In genomic region chr3:23926736-23927135, GRCh38 we compare ENCODE assay signal across 17 cellular contexts. TPM values are rescaled to one million over a fixed set of nuclear protein-coding genes. Genes with fewer than 3 reads are reported as not detected.
DNase-seq lines count a peak whose midpoint lies in the region; ATAC-seq and TF ChIP-seq lines count a peak whose summit lies in the region.
"Had no signal": no experiment of that assay in that cellular context is flagged by ENCODE, and none has a peak within 500 bp of the region (broad histone marks: within the 10 kb centered on the region; RNA-seq: fewer than 3 reads in every experiment).

No MANE protein-coding gene starts in this region.

- H3K4me3 ChIP-seq in mesendoderm (ENCODE audit: low read length), result no peak overlapping the region
- H3K4me3 ChIP-seq: BLaER1 treated with 17β-estradiol and CSF1 and Interleukin-3, amounts not matched to agents 10 nM and 100 nM; GM23248; Peyer's patch had no signal

- H4K8ac ChIP-seq in mesendoderm (ENCODE audit: low read depth, low read length), result no peak overlapping the region

- no peak overlapping the region for H4K5ac ChIP-seq in mesendoderm (ENCODE audit: low read length)

- H2BK15ac ChIP-seq in mesendoderm (replicated peaks; ENCODE audit: low read depth), result no peak overlapping the region

- no peak overlapping the region for H2BK5ac ChIP-seq in mesendoderm (ENCODE audit: low read length)

- H3K4me3 Mint-ChIP-seq in HFFc6, result no peak overlapping the region
- H3K4me3 Mint-ChIP-seq: T-cell, WTC11 had no signal

- no peak overlapping the region for H2BK120ac ChIP-seq in mesendoderm (ENCODE audit: low read depth, low read length)

- H3K27me3 ChIP-seq in mesendoderm (ENCODE audit: insufficient read depth, low read length, poor library complexity), result no peaks in the 10 kb centered on the region
- H3K27me3 ChIP-seq: BLaER1 treated with 17β-estradiol and CSF1 and Interleukin-3, amounts not matched to agents 10 nM and 100 nM; Peyer's patch had no signal

- no peaks in the 10 kb centered on the region for H3K36me3 Mint-ChIP-seq in HFFc6 (ENCODE audit: low read depth)
- H3K36me3 Mint-ChIP-seq: WTC11 had no signal

- no peak overlapping the region for H2AK5ac ChIP-seq in mesendoderm (ENCODE audit: low read length)

- no peaks in the 10 kb centered on the region for H3K4me1 ChIP-seq in mesendoderm (ENCODE audit: control insufficient read depth, low read depth, low read length)
- H3K4me1 ChIP-seq: Peyer's patch had no signal

- peaks cover 19% of the 10 kb centered on the region for H3K4me1 Mint-ChIP-seq in HFFc6 (ENCODE audit: low read depth)

- peak; percentile 39; the same call in 1 of the 2 replicates for TF ChIP-seq CTCF in HFFc6 (IDR thresholded peaks at IDR 0.05)

- H3K9me3 Mint-ChIP-seq in HFFc6, result no peaks in the 10 kb centered on the region
- H3K9me3 Mint-ChIP-seq: T-cell, WTC11 had no signal

- no peak for ATAC-seq in GM18498 (IDR thresholded peaks at IDR 0.05; ENCODE audit: unreplicated experiment)
- ATAC-seq: T-cell, WTC11 had no signal

- no peak overlapping the region for H3K27ac Mint-ChIP-seq in HFFc6
- H3K27ac Mint-ChIP-seq: T-cell, WTC11 had no signal

- H3K79me1 ChIP-seq in mesendoderm (ENCODE audit: low read length), result no peaks in the 10 kb centered on the region

- no peak overlapping the region for H3K56ac ChIP-seq in mesendoderm (ENCODE audit: low read length)

- H3K36me3 ChIP-seq in mesendoderm (ENCODE audit: control insufficient read depth, insufficient read depth, low read length), result no peaks in the 10 kb centered on the region
- H3K36me3 ChIP-seq: Peyer's patch had no signal

- H3K79me2 ChIP-seq in mesendoderm (ENCODE audit: control insufficient read depth, insufficient read depth, low read length), result no peaks in the 10 kb centered on the region

- no peak overlapping the region for H3K9ac ChIP-seq in mesendoderm (ENCODE audit: low read length)
- H3K9ac ChIP-seq: BLaER1 treated with 17β-estradiol and CSF1 and Interleukin-3, amounts not matched to agents 10 nM and 100 nM; GM23248 had no signal

- H3K23ac ChIP-seq in mesendoderm (ENCODE audit: low read length), result no peak overlapping the region

- H3K4ac ChIP-seq in mesendoderm (ENCODE audit: low read depth, low read length), result no peak overlapping the region

- H3K4me2 ChIP-seq in mesendoderm (ENCODE audit: low read length), result no peak overlapping the region

- no peak overlapping the region for H3K27ac ChIP-seq in mesendoderm (ENCODE audit: low read depth, low read length)
- H3K27ac ChIP-seq: BLaER1 treated with 17β-estradiol and CSF1 and Interleukin-3, amounts not matched to agents 10 nM and 100 nM; GM23248; Peyer's patch had no signal

- peaks cover 2% of the 10 kb centered on the region; the same call in 1 of the 2 replicates for H3K27me3 Mint-ChIP-seq in HFFc6 (ENCODE audit: insufficient read depth)
- H3K27me3 Mint-ChIP-seq: T-cell had no signal

- no CpG with 5 or more reads among the region's 3 CpGs for WGBS in mesendoderm (ENCODE audit: extremely low coverage, insufficient coverage, low lambda C conversion rate)

- peak; percentile 62 for DNase-seq in Ammon's horn (ENCODE audit: low spot score)
- DNase-seq in HFFc6, result no peak
- DNase-seq in cerebellar cortex (ENCODE audit: low spot score), result peak; percentile 45
- peak; percentile 36 for DNase-seq in mesendoderm
- DNase-seq in stimulated activated CD4-positive, alpha-beta T cell treated with anti-CD3 and anti-CD28 coated beads, Interleukin-4, amount 100 ng/mL, for 1 hour, result no peak
- no peak for DNase-seq in dermis blood vessel endothelial cell
- no peak for DNase-seq in activated T-cell treated with anti-CD3 and anti-CD28 coated beads for 4 hours
- DNase-seq: aorta, DND-41, NCI-H2029 treated with DMSO at 0.1 percent for 48 hours, NCI-H510A, Peyer's patch, T-cell had no signal

- no peak overlapping the region for H3K18ac ChIP-seq in mesendoderm (ENCODE audit: low read length)

RNA-seq across cellular contexts. Expression of gene RPL15, which starts 9.8 kb away (rescaled TPM):
- 1,000 to 10,000 TPM; 1,680 to 2,112 (median 1,953) TPM for total RNA-seq in HFFc6 (2021; fragmentation: NEBNext Ultra II Directional; extraction: Animal tissue kit (Norgen Biotek cat#: 25700))
- polyA plus RNA-seq in mesendoderm (2013, experiment 1 of 2), result 3,038 TPM
- polyA plus RNA-seq in mesendoderm (2013, experiment 2 of 2), result 2,986 TPM
- total RNA-seq in dermis blood vessel endothelial cell, result 1,782 and 3,418 TPM in 2 replicates

RNA-seq across cellular contexts. Expression of gene NKIRAS1, which starts 9.9 kb away (rescaled TPM):
- 10 to 100 TPM; 10.9 to 13.5 (median 11.6) TPM for total RNA-seq in HFFc6 (2021; fragmentation: NEBNext Ultra II Directional; extraction: Animal tissue kit (Norgen Biotek cat#: 25700))
- polyA plus RNA-seq in mesendoderm (2013, experiment 1 of 2), result 3.7 TPM
- 3.5 TPM for polyA plus RNA-seq in mesendoderm (2013, experiment 2 of 2)
- total RNA-seq in dermis blood vessel endothelial cell, result 6.0 and 6.8 TPM in 2 replicates

RNA-seq across cellular contexts. Expression of gene NR1D2, which starts 18.4 kb away (rescaled TPM):
- 10 to 100 TPM; 36.0 to 43.7 (median 40.9) TPM for total RNA-seq in HFFc6 (2021; fragmentation: NEBNext Ultra II Directional; extraction: Animal tissue kit (Norgen Biotek cat#: 25700))
- polyA plus RNA-seq in mesendoderm (2013, experiment 1 of 2), result 6.5 TPM
- 6.5 TPM for polyA plus RNA-seq in mesendoderm (2013, experiment 2 of 2)
- 46.3 and 50.5 TPM in 2 replicates for total RNA-seq in dermis blood vessel endothelial cell

Comparison
In these comparisons a context has a peak if more than half of its experiments do, and no peak if none do; other contexts are left out.
1. DNase-seq: peak in Ammon's horn (single experiment), cerebellar cortex (single experiment) and mesendoderm (single experiment); none in HFFc6 (single experiment), stimulated activated CD4-positive, alpha-beta T cell treated with anti-CD3 and anti-CD28 coated beads, Interleukin-4, amount 100 ng/mL, for 1 hour (single experiment), dermis blood vessel endothelial cell (single experiment) and activated T-cell treated with anti-CD3 and anti-CD28 coated beads for 4 hours (single experiment).